32 cellular contexts compared by ENCODE assay signal in the genomic region with DNA sequence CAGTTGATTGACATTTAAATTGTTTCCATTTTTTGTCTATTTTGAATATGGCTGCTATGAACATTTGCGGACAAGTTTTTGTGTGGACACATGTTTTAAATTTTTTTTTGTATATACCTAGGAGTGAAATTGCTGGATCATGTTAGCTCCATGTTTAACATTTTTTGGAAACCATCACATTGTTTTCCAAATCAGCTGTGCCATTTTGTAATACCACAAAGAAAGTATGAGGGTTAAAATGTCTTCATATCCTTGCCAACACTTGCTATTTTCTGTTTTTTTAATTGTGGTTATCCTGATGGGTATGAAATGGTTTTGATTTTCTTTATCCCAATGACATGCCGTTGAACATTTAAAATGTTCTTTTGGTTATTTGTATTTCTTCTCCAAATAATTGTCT. TPM values are rescaled to one million over a fixed set of nuclear protein-coding genes. Genes with fewer than 3 reads are reported as not detected.
"Had no signal": no experiment of that assay in that cellular context is flagged by ENCODE, and none has a peak within 500 bp of the region (broad histone marks: within the 10 kb centered on the region; RNA-seq: fewer than 3 reads in every experiment).

No MANE protein-coding gene starts in this region.

- H3K27me3 ChIP-seq: suprapubic skin, testis, thyroid gland, tibial nerve, upper lobe of left lung, upper lobe of right lung, uterus, vagina had no signal

- H3K4me1 Mint-ChIP-seq: stimulated activated effector memory CD8-positive, alpha-beta T cell treated with anti-CD3 and anti-CD28 coated beads, Interleukin-12 subunit alpha, Interleukin-12 subunit beta, amount 100 ng/mL, for 72 hours; stimulated activated naive B cell treated with anti-CD40 and anti-IgM and Interleukin-4, amounts not matched to agents 10 μg/mL and 1 μg/mL and 100 μg/mL, for 72 hours; stimulated activated naive CD8-positive, alpha-beta T cell treated with anti-CD3 and anti-CD28 coated beads, Interleukin-15, amount 100 ng/mL, for 72 hours had no signal

- H3K4me3 ChIP-seq: stomach, suprapubic skin, testis, thoracic aorta, thyroid gland, tibial artery, tibial nerve, transverse colon, upper lobe of left lung, upper lobe of right lung, uterus, vagina had no signal

- H3K9me3 Mint-ChIP-seq: stimulated activated effector memory CD8-positive, alpha-beta T cell treated with anti-CD3 and anti-CD28 coated beads, Interleukin-12 subunit alpha, Interleukin-12 subunit beta, amount 100 ng/mL, for 72 hours; stimulated activated memory B cell treated with anti-CD40 and anti-IgM and Interleukin-4, amounts not matched to agents 10 μg/mL and 1 μg/mL and 100 μg/mL, for 72 hours; stimulated activated naive B cell treated with anti-CD40 and anti-IgM and Interleukin-4, amounts not matched to agents 10 μg/mL and 1 μg/mL and 100 μg/mL, for 72 hours; stimulated activated naive CD8-positive, alpha-beta T cell treated with anti-CD3 and anti-CD28 coated beads, Interleukin-15, amount 100 ng/mL, for 72 hours; stimulated activated naive CD8-positive, alpha-beta T cell treated with anti-CD3 and anti-CD28 coated beads, Interleukin-15, Interleukin-2, amounts not matched to agents 100 ng/mL and 50 ng/mL, for 24 hours; type B pancreatic cell had no signal

- H3K4me3 Mint-ChIP-seq: stimulated activated effector memory CD8-positive, alpha-beta T cell treated with anti-CD3 and anti-CD28 coated beads, Interleukin-12 subunit alpha, Interleukin-12 subunit beta, amount 100 ng/mL, for 72 hours; stimulated activated memory B cell treated with anti-CD40 and anti-IgM and Interleukin-4, amounts not matched to agents 10 μg/mL and 1 μg/mL and 100 μg/mL, for 72 hours; stimulated activated naive B cell treated with anti-CD40 and anti-IgM and Interleukin-4, amounts not matched to agents 10 μg/mL and 1 μg/mL and 100 μg/mL, for 72 hours; stimulated activated naive CD8-positive, alpha-beta T cell treated with anti-CD3 and anti-CD28 coated beads, Interleukin-15, amount 100 ng/mL, for 72 hours; stimulated activated naive CD8-positive, alpha-beta T cell treated with anti-CD3 and anti-CD28 coated beads, Interleukin-15, Interleukin-2, amounts not matched to agents 100 ng/mL and 50 ng/mL, for 24 hours; type B pancreatic cell had no signal

- H3K4me1 ChIP-seq: stomach, suprapubic skin, testis, thyroid gland, tibial artery, tibial nerve, transverse colon, upper lobe of left lung, upper lobe of right lung, uterus, vagina had no signal

- ATAC-seq: stimulated activated effector memory CD8-positive, alpha-beta T cell treated with anti-CD3 and anti-CD28 coated beads, Interleukin-12 subunit alpha, Interleukin-12 subunit beta, amount 100 ng/mL, for 72 hours; stimulated activated memory B cell treated with anti-CD40 and anti-IgM and Interleukin-4, amounts not matched to agents 10 μg/mL and 1 μg/mL and 100 μg/mL, for 72 hours; stimulated activated naive B cell treated with anti-CD40 and anti-IgM and Interleukin-4, amounts not matched to agents 10 μg/mL and 1 μg/mL and 100 μg/mL, for 72 hours; stimulated activated naive CD8-positive, alpha-beta T cell treated with anti-CD3 and anti-CD28 coated beads, Interleukin-15, amount 100 ng/mL, for 72 hours; stimulated activated naive CD8-positive, alpha-beta T cell treated with anti-CD3 and anti-CD28 coated beads, Interleukin-15, Interleukin-2, amounts not matched to agents 100 U/mL and 50 U/mL, for 24 hours; upper lobe of right lung had no signal

- H3K27ac ChIP-seq: stomach, suprapubic skin, testis, thoracic aorta, thyroid gland, tibial artery, tibial nerve, transverse colon, upper lobe of left lung, upper lobe of right lung, uterus, vagina had no signal

- H3K9me3 ChIP-seq: stomach, suprapubic skin, testis, thoracic aorta, tibial artery, tibial nerve, transverse colon, upper lobe of left lung, upper lobe of right lung, uterus, vagina had no signal

- H3K36me3 Mint-ChIP-seq: stimulated activated effector memory CD8-positive, alpha-beta T cell treated with anti-CD3 and anti-CD28 coated beads, Interleukin-12 subunit alpha, Interleukin-12 subunit beta, amount 100 ng/mL, for 72 hours; stimulated activated memory B cell treated with anti-CD40 and anti-IgM and Interleukin-4, amounts not matched to agents 10 μg/mL and 1 μg/mL and 100 μg/mL, for 72 hours; stimulated activated naive B cell treated with anti-CD40 and anti-IgM and Interleukin-4, amounts not matched to agents 10 μg/mL and 1 μg/mL and 100 μg/mL, for 72 hours; type B pancreatic cell had no signal

- H3K27ac Mint-ChIP-seq: stimulated activated effector memory CD8-positive, alpha-beta T cell treated with anti-CD3 and anti-CD28 coated beads, Interleukin-12 subunit alpha, Interleukin-12 subunit beta, amount 100 ng/mL, for 72 hours; stimulated activated memory B cell treated with anti-CD40 and anti-IgM and Interleukin-4, amounts not matched to agents 10 μg/mL and 1 μg/mL and 100 μg/mL, for 72 hours; stimulated activated naive B cell treated with anti-CD40 and anti-IgM and Interleukin-4, amounts not matched to agents 10 μg/mL and 1 μg/mL and 100 μg/mL, for 72 hours; stimulated activated naive CD8-positive, alpha-beta T cell treated with anti-CD3 and anti-CD28 coated beads, Interleukin-15, amount 100 ng/mL, for 72 hours; stimulated activated naive CD8-positive, alpha-beta T cell treated with anti-CD3 and anti-CD28 coated beads, Interleukin-15, Interleukin-2, amounts not matched to agents 100 ng/mL and 50 ng/mL, for 24 hours; type B pancreatic cell had no signal

- H3K36me3 ChIP-seq: stomach, suprapubic skin, thoracic aorta, thyroid gland, tibial artery, tibial nerve, transverse colon, upper lobe of left lung, upper lobe of right lung, uterus, vagina had no signal

- FAIRE-seq: urothelium cell line had no signal

- DNase-seq: stimulated activated CD4-positive, alpha-beta T cell treated with anti-CD3 and anti-CD28 coated beads, Interleukin-2, amount 100 ng/mL, for 48 hours; stimulated activated CD4-positive, alpha-beta T cell treated with anti-CD3 and anti-CD28 coated beads, Interleukin-4, amount 100 ng/mL, for 1 hour; stimulated activated CD4-positive, alpha-beta T cell treated with anti-CD3 and anti-CD28 coated beads, Interleukin-4, amount 100 ng/mL, for 24 hours; stimulated activated CD4-positive, alpha-beta T cell treated with anti-CD3 and anti-CD28 coated beads, Interleukin-4, amount 100 ng/mL, for 4 hours; stimulated activated CD8-positive, alpha-beta memory T cell treated with anti-CD3 and anti-CD28 coated beads, Interleukin-4, amount 100 ng/mL, for 48 hours; stimulated activated naive B cell treated with anti-CD40 and anti-IgM and Interleukin-4, amounts not matched to agents 10 μg/mL and 1 μg/mL and 100 μg/mL, for 72 hours; stimulated activated naive CD4-positive, alpha-beta T cell; stimulated activated naive CD4-positive, alpha-beta T cell treated with Interleukin-2 at 50 U/mL for 16 hours; stimulated activated naive CD8-positive, alpha-beta T cell treated with anti-CD3 and anti-CD28 coated beads, Interleukin-15, amount 100 ng/mL, for 72 hours; stimulated activated naive CD8-positive, alpha-beta T cell treated with anti-CD3 and anti-CD28 coated beads, Interleukin-15, Interleukin-2, amounts not matched to agents 100 U/mL and 50 U/mL, for 24 hours; stomach; substantia nigra; testis; thyroid gland; tibial artery; transverse colon; trophoblast cell; upper lobe of left lung; upper lobe of right lung; uterus had no signal

RNA-seq across cellular contexts. Expression of a gene that starts 52.1 kb away (rescaled TPM):
- total RNA-seq: subcutaneous adipose tissue, suprapubic skin, tibial nerve, upper lobe of right lung, ureter, urinary bladder, uterus, vagina had no signal
